21 cellular contexts compared by ENCODE assay signal in the genomic region with DNA sequence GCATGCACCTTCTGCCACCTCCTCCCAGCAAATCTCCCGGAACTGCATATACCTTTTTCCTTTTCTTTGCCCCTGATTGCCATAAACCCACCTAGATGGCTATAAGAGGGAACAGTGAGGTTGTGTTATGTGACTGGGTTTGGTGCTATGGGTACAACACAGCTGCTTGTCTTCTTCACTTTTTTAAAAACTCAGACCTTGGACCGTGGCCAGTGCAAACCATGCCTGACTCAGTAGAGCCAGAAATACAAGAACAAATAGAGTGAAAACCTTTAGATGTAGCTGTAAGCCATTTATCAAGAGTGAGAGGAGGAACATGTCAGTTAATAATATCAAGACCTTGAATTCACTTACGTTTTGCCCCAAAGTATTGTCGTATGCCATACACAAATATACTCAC.
"Had no signal": no experiment of that assay in that cellular context is flagged by ENCODE, and none has a peak within 500 bp of the region (broad histone marks: within the 10 kb centered on the region; RNA-seq: fewer than 3 reads in every experiment).

No MANE protein-coding gene starts in this region.

- H3K4me1 Mint-ChIP-seq: activated CD4-positive, alpha-beta memory T cell treated with anti-CD3 and anti-CD28 coated beads, Interleukin-2, amount 10 ng/mL, durations not matched to agents 7 days and 5 days; activated CD4-positive, alpha-beta T cell treated with anti-CD3 and anti-CD28 coated beads for 36 hours; activated CD8-positive, alpha-beta memory T cell treated with anti-CD3 and anti-CD28 coated beads, Interleukin-2, amount 10 ng/mL, durations not matched to agents 7 days and 5 days; activated naive CD8-positive, alpha-beta T cell treated with anti-CD3 and anti-CD28 coated beads for 36 hours; activated T-helper 17 cell treated with anti-CD3 and anti-CD28 coated beads, Interleukin-2, amount 50 U/mL, for 72 hours; mesothelial cell of epicardium; stimulated activated memory B cell treated with anti-CD40 and anti-IgM and Interleukin-4, amounts not matched to agents 10 μg/mL and 1 μg/mL and 100 μg/mL, for 72 hours had no signal

- H3K27ac Mint-ChIP-seq: activated CD4-positive, alpha-beta memory T cell treated with anti-CD3 and anti-CD28 coated beads, Interleukin-2, amount 10 ng/mL, durations not matched to agents 7 days and 5 days; activated CD4-positive, alpha-beta T cell treated with anti-CD3 and anti-CD28 coated beads for 36 hours; activated CD8-positive, alpha-beta memory T cell treated with anti-CD3 and anti-CD28 coated beads, Interleukin-2, amount 10 ng/mL, durations not matched to agents 7 days and 5 days; activated naive CD8-positive, alpha-beta T cell treated with anti-CD3 and anti-CD28 coated beads for 36 hours; activated T-helper 17 cell treated with anti-CD3 and anti-CD28 coated beads, Interleukin-2, amount 50 U/mL, for 72 hours; brain; mesothelial cell of epicardium; nephron; stimulated activated memory B cell treated with anti-CD40 and anti-IgM and Interleukin-4, amounts not matched to agents 10 μg/mL and 1 μg/mL and 100 μg/mL, for 72 hours; WTC11 had no signal

- H3K9me3 Mint-ChIP-seq: activated CD4-positive, alpha-beta memory T cell treated with anti-CD3 and anti-CD28 coated beads, Interleukin-2, amount 10 ng/mL, durations not matched to agents 7 days and 5 days; activated naive CD8-positive, alpha-beta T cell treated with anti-CD3 and anti-CD28 coated beads for 36 hours; activated T-helper 17 cell treated with anti-CD3 and anti-CD28 coated beads, Interleukin-2, amount 50 U/mL, for 72 hours; brain; mesothelial cell of epicardium; nephron; stimulated activated memory B cell treated with anti-CD40 and anti-IgM and Interleukin-4, amounts not matched to agents 10 μg/mL and 1 μg/mL and 100 μg/mL, for 72 hours; WTC11 had no signal

- H3K4me3 ChIP-seq: colonic mucosa, lower lobe of right lung, sigmoid colon, spleen, testis had no signal

- H3K36me3 ChIP-seq: colonic mucosa, lower lobe of right lung, sigmoid colon, spleen had no signal

- H3K36me3 Mint-ChIP-seq: activated CD8-positive, alpha-beta memory T cell treated with anti-CD3 and anti-CD28 coated beads, Interleukin-2, amount 10 ng/mL, durations not matched to agents 7 days and 5 days; activated naive CD8-positive, alpha-beta T cell treated with anti-CD3 and anti-CD28 coated beads for 36 hours; brain; mesothelial cell of epicardium; stimulated activated memory B cell treated with anti-CD40 and anti-IgM and Interleukin-4, amounts not matched to agents 10 μg/mL and 1 μg/mL and 100 μg/mL, for 72 hours; WTC11 had no signal

- H3K27me3 Mint-ChIP-seq: brain had no signal

- H3K27me3 ChIP-seq: colonic mucosa, sigmoid colon, spleen, testis had no signal

- FAIRE-seq: frontal cortex had no signal

- H3K27ac ChIP-seq: colonic mucosa, sigmoid colon, spleen, testis had no signal

- DNase-seq: activated CD4-positive, alpha-beta memory T cell treated with anti-CD3 and anti-CD28 coated beads, Interleukin-2, amount 10 ng/mL, durations not matched to agents 7 days and 5 days; activated CD4-positive, alpha-beta T cell treated with anti-CD3 and anti-CD28 coated beads for 36 hours; activated CD8-positive, alpha-beta memory T cell treated with anti-CD3 and anti-CD28 coated beads, Interleukin-2, amount 10 ng/mL, durations not matched to agents 7 days and 5 days; activated naive CD4-positive, alpha-beta T cell; activated naive CD8-positive, alpha-beta T cell treated with anti-CD3 and anti-CD28 coated beads for 36 hours; amniotic stem cell; central memory CD4-positive, alpha-beta T cell; colonic mucosa; erythroblast; lower lobe of right lung; sigmoid colon; spleen; stimulated activated CD4-positive, alpha-beta T cell treated with anti-CD3 and anti-CD28 coated beads, Interleukin-4, amount 100 ng/mL, for 4 hours; testis had no signal

- H3K9me3 ChIP-seq: colonic mucosa, lower lobe of right lung, sigmoid colon, spleen, testis had no signal

- H3K4me3 Mint-ChIP-seq: activated CD4-positive, alpha-beta memory T cell treated with anti-CD3 and anti-CD28 coated beads, Interleukin-2, amount 10 ng/mL, durations not matched to agents 7 days and 5 days; activated CD4-positive, alpha-beta T cell treated with anti-CD3 and anti-CD28 coated beads for 36 hours; activated CD8-positive, alpha-beta memory T cell treated with anti-CD3 and anti-CD28 coated beads, Interleukin-2, amount 10 ng/mL, durations not matched to agents 7 days and 5 days; activated naive CD8-positive, alpha-beta T cell treated with anti-CD3 and anti-CD28 coated beads for 36 hours; activated T-helper 17 cell treated with anti-CD3 and anti-CD28 coated beads, Interleukin-2, amount 50 U/mL, for 72 hours; brain; mesothelial cell of epicardium; nephron; stimulated activated memory B cell treated with anti-CD40 and anti-IgM and Interleukin-4, amounts not matched to agents 10 μg/mL and 1 μg/mL and 100 μg/mL, for 72 hours; WTC11 had no signal

- H3K4me1 ChIP-seq: colonic mucosa, spleen, testis had no signal
